In the genomic region with DNA sequence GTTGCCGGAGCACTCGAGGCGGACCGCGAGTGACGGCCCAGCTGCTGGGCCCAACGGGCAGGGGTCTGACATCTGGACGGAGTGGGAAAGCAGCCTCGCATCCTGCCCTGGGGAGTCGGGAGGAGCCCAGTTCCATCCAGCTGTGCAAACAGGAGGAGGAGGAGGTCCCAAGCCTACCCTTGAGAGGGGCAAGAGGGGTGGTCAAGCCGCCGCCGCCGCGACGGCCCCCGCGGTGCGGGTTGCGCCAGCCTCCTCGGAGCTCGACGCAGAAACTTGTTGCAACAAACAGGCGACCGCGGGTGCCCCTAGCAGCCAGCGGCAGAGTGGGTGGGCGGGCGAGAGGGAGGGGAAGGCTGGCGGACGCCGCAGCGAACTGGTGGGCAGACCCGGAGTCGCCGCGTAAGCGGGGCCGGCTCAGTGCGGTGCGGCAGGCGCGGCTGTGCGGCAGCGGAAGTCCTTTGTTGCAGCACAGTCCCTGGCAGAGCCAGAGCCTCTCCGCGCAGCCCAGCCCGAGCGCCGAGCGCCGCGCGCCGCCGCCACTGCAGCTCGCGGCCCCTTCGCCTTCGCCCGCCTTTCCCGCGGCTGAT, we compare ENCODE assay signal across 8 cellular contexts. TPM values are rescaled to one million over a fixed set of nuclear protein-coding genes. Genes with fewer than 3 reads are reported as not detected.
DNase-seq lines count a peak whose midpoint lies in the region; ATAC-seq, FAIRE-seq and TF ChIP-seq lines count a peak whose summit lies in the region.

ZBTB1 (plus strand) TSS at position 461 of the 587 bp plus-strand sequence. CDS start 16,735 bp downstream, outside the sequence.

- no peaks in the 10 kb centered on the region for H3K36me3 ChIP-seq in breast epithelium
- H3K36me3 ChIP-seq in small intestine (ENCODE audit: control insufficient read depth in 2 of 2, insufficient read depth in 2 of 2, low read length in 2 of 2), result no peaks in the 10 kb centered on the region

- ATAC-seq in HG02973 (IDR thresholded peaks at IDR 0.05; ENCODE audit: unreplicated experiment) (peak; percentile 23), HG03378 (IDR thresholded peaks at IDR 0.05; ENCODE audit: unreplicated experiment) (no peak)

- TF ChIP-seq POLR2A in breast epithelium (IDR thresholded peaks at IDR 0.05), result peak; percentile 28

- intact Hi-C loops in breast epithelium (cut with DNase I; ENCODE audit: low total_unique reads), result loop anchor here (1.0 kb wide), 1 partner anchor 141 kb away; no protein-coding TSS in a partner anchor

- H3K4me3 ChIP-seq in WI38 (ENCODE audit: low read depth, low read length) (peak within 1 kb of the TSS; percentile 72), breast epithelium (peak within 1 kb of the TSS; percentile 69 to 79 (median 73)), small intestine (ENCODE audit: low read depth in 1 of 2, low read length in 2 of 2) (peak within 1 kb of the TSS; percentile 91 to 92)

- TF ChIP-seq CTCF in GM13976 (IDR thresholded peaks at IDR 0.05; ENCODE audit: borderline replicate concordance, control extremely low read depth, extremely low read depth, insufficient read depth, missing control alignments) (no peak), WI38 (IDR thresholded peaks at IDR 0.05; ENCODE audit: low read depth, low read length) (no peak), breast epithelium (IDR thresholded peaks at IDR 0.05) (no peak)

- in situ Hi-C loops in GM13976 (cut with MboI; ENCODE audit: low sequenced_read_pairs, unreplicated experiment), result no loop called here

- FAIRE-seq in small intestine (lab: Jason Lieb, UNC), result no peak

- H3K9me3 ChIP-seq in breast epithelium (no peaks in the 10 kb centered on the region), small intestine (ENCODE audit: control insufficient read depth, low read depth) (no peaks in the 10 kb centered on the region)

- peaks cover 0 to 22% of the 10 kb centered on the region in 2 donors for H3K4me1 ChIP-seq in breast epithelium
- peaks cover 4 to 32% of the 10 kb centered on the region in 2 donors for H3K4me1 ChIP-seq in small intestine (ENCODE audit: control insufficient read depth in 2 of 2, insufficient read depth in 1 of 2, low read depth in 1 of 2, low read length in 1 of 2)

- no peaks in the 10 kb centered on the region for H3K27me3 ChIP-seq in breast epithelium
- no peaks in the 10 kb centered on the region for H3K27me3 ChIP-seq in small intestine (ENCODE audit: control insufficient read depth in 2 of 2, insufficient read depth in 2 of 2, low read length in 2 of 2)

- WGBS in small intestine, 3 donors, result 0 to 1% (median 0%) methylated on average over 36 to 63 of the region's 63 CpGs

- peak; percentile 68 for DNase-seq in GM13976 (ENCODE audit: low spot score)
- peak; percentile 65 for DNase-seq in NCI-H2196 treated with DMSO at 0.1 percent for 48 hours (lab: John Stamatoyannopoulos, UW; ENCODE audit: unreplicated experiment)
- DNase-seq in breast epithelium (ENCODE audit: low spot score in 2 of 2), result peak; percentile 71 to 79
- peak; percentile 74 for DNase-seq in iPS-NIHi7 (ENCODE audit: extremely low spot score)
- peak; percentile 66 for DNase-seq in small intestine

- H3K27ac ChIP-seq in breast epithelium, result peak within 1 kb of the TSS; percentile 98 to 99
- H3K27ac ChIP-seq in small intestine (ENCODE audit: low read depth in 1 of 2, low read length in 1 of 2), result peak within 1 kb of the TSS; percentile 98 to 100

RNA-seq across cellular contexts. Expression of gene ZBTB1, which starts in this region (rescaled TPM):
- 10 to 100 TPM; 53.0 to 69.1 (median 66.9) TPM for total RNA-seq in breast epithelium
- polyA plus RNA-seq in small intestine, result 10 to 100 TPM in 1 of 3 donors, 1 to 10 TPM in 2; 6.2 to 13.2 (median 8.5) TPM
